ENCODE assay signal across 2 cellular contexts in genomic region chr5:142131394-142131793, GRCh38.
TF ChIP-seq lines count a peak whose summit lies in the region.

No MANE protein-coding gene starts in this region.

TF ChIP-seq in A549, 52 proteins besides CTCF, POLR2A, EP300 and RAD21:
- peak; percentile 94 for TF ChIP-seq MAFK (IDR thresholded peaks at IDR 0.05; ENCODE audit: partially characterized antibody)
- TF ChIP-seq REST (IDR thresholded peaks at IDR 0.05) = no peak

TF ChIP-seq in IMR-90, 13 proteins besides CTCF, POLR2A, EP300 and RAD21:
- TF ChIP-seq MAFK (IDR thresholded peaks at IDR 0.05; ENCODE audit: low read depth, low read length) (peak; percentile 97), BHLHE40 (IDR thresholded peaks at IDR 0.05; ENCODE audit: low read depth, low read length) (no peak)
